In genomic region chr3:136685882-136686281, GRCh38 we compare ENCODE assay signal across 27 cellular contexts.
"Had no signal": no experiment of that assay in that cellular context is flagged by ENCODE, and none has a peak within 500 bp of the region (broad histone marks: within the 10 kb centered on the region; RNA-seq: fewer than 3 reads in every experiment).

No MANE protein-coding gene starts in this region.

- H3K36me3 ChIP-seq: breast epithelium, esophagus muscularis mucosa, heart left ventricle, left ventricle myocardium inferior, pancreas, prostate gland, sigmoid colon, thoracic aorta, uterus had no signal

- H3K27ac Mint-ChIP-seq: activated B cell treated with CpG ODN at 0.5 μM for 24 hours; activated CD8-positive, alpha-beta T cell treated with anti-CD3 and anti-CD28 coated beads for 36 hours; activated T-helper 17 cell treated with anti-CD3 and anti-CD28 coated beads, Interleukin-2, amount 50 U/mL, for 72 hours; dendritic cell treated with granulocyte-macrophage colony-stimulating factor and Interleukin-4, amounts not matched to agents 40 ng/mL and 50 ng/mL, for 4 days; stimulated activated effector memory CD8-positive, alpha-beta T cell treated with anti-CD3 and anti-CD28 coated beads, Interleukin-12 subunit alpha, Interleukin-12 subunit beta, amount 100 ng/mL, for 72 hours; stimulated activated naive CD8-positive, alpha-beta T cell treated with anti-CD3 and anti-CD28 coated beads, Interleukin-15, Interleukin-2, amounts not matched to agents 100 ng/mL and 50 ng/mL, for 24 hours; type B pancreatic cell had no signal

- H3K27me3 Mint-ChIP-seq: activated B cell treated with CpG ODN at 0.5 μM for 24 hours; activated CD8-positive, alpha-beta T cell treated with anti-CD3 and anti-CD28 coated beads for 36 hours; activated T-helper 17 cell treated with anti-CD3 and anti-CD28 coated beads, Interleukin-2, amount 50 U/mL, for 72 hours; dendritic cell treated with granulocyte-macrophage colony-stimulating factor and Interleukin-4, amounts not matched to agents 40 ng/mL and 50 ng/mL, for 4 days; stimulated activated naive CD8-positive, alpha-beta T cell treated with anti-CD3 and anti-CD28 coated beads, Interleukin-15, Interleukin-2, amounts not matched to agents 100 ng/mL and 50 ng/mL, for 24 hours; type B pancreatic cell had no signal

- H3K27ac ChIP-seq: breast epithelium, esophagus muscularis mucosa, foreskin keratinocyte, heart left ventricle, left ventricle myocardium inferior, pancreas, prostate gland, sigmoid colon, thoracic aorta, uterus had no signal

- H3K9me3 Mint-ChIP-seq: activated T-cell treated with anti-CD3 and anti-CD28 coated beads, Interleukin-2, amount 50 U/mL, for 4 hours; dendritic cell treated with granulocyte-macrophage colony-stimulating factor and Interleukin-4, amounts not matched to agents 40 ng/mL and 50 ng/mL, for 4 days; stimulated activated naive CD8-positive, alpha-beta T cell treated with anti-CD3 and anti-CD28 coated beads, Interleukin-15, Interleukin-2, amounts not matched to agents 100 ng/mL and 50 ng/mL, for 24 hours; type B pancreatic cell had no signal

- ATAC-seq: activated CD8-positive, alpha-beta T cell treated with anti-CD3 and anti-CD28 coated beads for 36 hours; activated T-cell treated with anti-CD3 and anti-CD28 coated beads, Interleukin-2, amount 50 U/mL, for 4 hours; activated T-helper 17 cell treated with anti-CD3 and anti-CD28 coated beads, Interleukin-2, amount 50 U/mL, for 72 hours; foreskin keratinocyte; heart left ventricle; stimulated activated effector memory CD8-positive, alpha-beta T cell treated with anti-CD3 and anti-CD28 coated beads, Interleukin-12 subunit alpha, Interleukin-12 subunit beta, amount 100 ng/mL, for 72 hours had no signal

- H3K4me1 ChIP-seq: breast epithelium, foreskin keratinocyte, pancreas, prostate gland, uterus had no signal

- H3K9me3 ChIP-seq: breast epithelium, esophagus muscularis mucosa, pancreas, prostate gland, sigmoid colon, thoracic aorta, uterus had no signal

- H3K4me1 Mint-ChIP-seq: endodermal cell had no signal

- H3K4me3 Mint-ChIP-seq: activated B cell treated with CpG ODN at 0.5 μM for 24 hours; activated CD8-positive, alpha-beta T cell treated with anti-CD3 and anti-CD28 coated beads for 36 hours; activated T-cell treated with anti-CD3 and anti-CD28 coated beads, Interleukin-2, amount 50 U/mL, for 4 hours; activated T-helper 17 cell treated with anti-CD3 and anti-CD28 coated beads, Interleukin-2, amount 50 U/mL, for 72 hours; dendritic cell treated with granulocyte-macrophage colony-stimulating factor and Interleukin-4, amounts not matched to agents 40 ng/mL and 50 ng/mL, for 4 days; endodermal cell; stimulated activated effector memory CD8-positive, alpha-beta T cell treated with anti-CD3 and anti-CD28 coated beads, Interleukin-12 subunit alpha, Interleukin-12 subunit beta, amount 100 ng/mL, for 72 hours; stimulated activated naive CD8-positive, alpha-beta T cell treated with anti-CD3 and anti-CD28 coated beads, Interleukin-15, Interleukin-2, amounts not matched to agents 100 ng/mL and 50 ng/mL, for 24 hours; type B pancreatic cell had no signal

- H3K4me3 ChIP-seq: breast epithelium, esophagus muscularis mucosa, heart left ventricle, left ventricle myocardium inferior, pancreas, prostate gland, sigmoid colon, thoracic aorta, uterus had no signal

- H3K27me3 ChIP-seq: breast epithelium, esophagus muscularis mucosa, foreskin keratinocyte, heart left ventricle, pancreas, sigmoid colon, uterus had no signal

- FAIRE-seq: pancreas, small intestine had no signal

- DNase-seq: activated B cell treated with CpG ODN at 0.5 μM for 24 hours; activated CD4-positive, alpha-beta T cell treated with anti-CD3 and anti-CD28 coated beads, Interleukin-2, amount 50 U/mL, for 1 hour; activated CD8-positive, alpha-beta T cell treated with anti-CD3 and anti-CD28 coated beads for 36 hours; activated gamma-delta T cell treated with Interleukin-2 at 50 U/mL for 16 hours; activated naive CD4-positive, alpha-beta T cell treated with anti-CD3 and anti-CD28 coated beads, Interleukin-2, amount 50 U/mL, for 16 hours; activated T-cell treated with anti-CD3 and anti-CD28 coated beads, Interleukin-2, amount 50 U/mL, for 4 hours; central memory CD4-positive, alpha-beta T cell; endodermal cell; foreskin keratinocyte; heart left ventricle; kidney glomerular epithelial cell; left ventricle myocardium inferior; pancreas; retina; sigmoid colon; small intestine; stimulated activated CD4-positive, alpha-beta T cell treated with anti-CD3 and anti-CD28 coated beads, Interleukin-4, amount 100 ng/mL, for 24 hours; uterus had no signal
